In the genomic region with DNA sequence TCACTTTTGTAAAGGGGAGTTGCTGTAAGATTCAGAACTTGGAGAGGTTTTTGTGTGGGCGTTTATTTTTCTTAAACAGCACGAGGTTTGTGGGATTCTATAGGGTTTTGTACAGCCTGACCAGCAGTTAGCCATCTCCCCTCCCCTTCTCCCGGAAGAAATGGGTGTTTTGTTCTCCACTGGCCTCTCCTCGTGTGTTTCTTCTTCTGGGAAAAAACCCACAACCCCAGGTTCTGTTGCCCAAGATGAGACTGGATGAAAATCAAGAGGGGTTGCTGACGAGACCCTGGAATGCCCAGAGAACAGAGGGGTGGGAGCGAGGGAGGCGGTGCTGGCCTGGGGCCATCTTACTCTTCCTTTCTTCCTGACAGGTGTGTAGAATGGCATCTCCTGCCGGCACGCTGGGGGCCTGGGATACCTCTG, we compare ENCODE assay signal across 9 cellular contexts.
DNase-seq lines count a peak whose midpoint lies in the region; ATAC-seq and TF ChIP-seq lines count a peak whose summit lies in the region.
"Had no signal": no experiment of that assay in that cellular context is flagged by ENCODE, and none has a peak within 500 bp of the region (broad histone marks: within the 10 kb centered on the region; RNA-seq: fewer than 3 reads in every experiment).

No MANE protein-coding gene starts in this region.

- H3K4me1 Mint-ChIP-seq in activated T-cell treated with anti-CD3 and anti-CD28 coated beads, Interleukin-2, amount 50 U/mL, for 72 hours (ENCODE audit: low read depth), result peaks cover 81% of the 10 kb centered on the region
- peaks cover 76% of the 10 kb centered on the region for H3K4me1 Mint-ChIP-seq in activated T-cell treated with anti-CD3 and anti-CD28 coated beads, Interleukin-2, amount 50 U/mL, for 4 hours (ENCODE audit: low read depth)
- peaks cover 62% of the 10 kb centered on the region for H3K4me1 Mint-ChIP-seq in activated CD8-positive, alpha-beta T cell treated with anti-CD3 and anti-CD28 coated beads for 36 hours (ENCODE audit: low read depth)

- H3K36me3 Mint-ChIP-seq in activated T-cell treated with anti-CD3 and anti-CD28 coated beads, Interleukin-2, amount 50 U/mL, for 72 hours (ENCODE audit: insufficient read depth in 2 of 2), result peaks cover 2 to 3% of the 10 kb centered on the region in 2 donors
- H3K36me3 Mint-ChIP-seq in activated T-cell treated with anti-CD3 and anti-CD28 coated beads, Interleukin-2, amount 50 U/mL, for 4 hours (ENCODE audit: insufficient read depth), result peaks cover 3% of the 10 kb centered on the region
- peaks cover 10% of the 10 kb centered on the region for H3K36me3 Mint-ChIP-seq in activated CD8-positive, alpha-beta T cell treated with anti-CD3 and anti-CD28 coated beads for 36 hours (ENCODE audit: low read depth)

- no peak for TF ChIP-seq CTCF in activated CD8-positive, alpha-beta T cell treated with anti-CD3 and anti-CD28 coated beads for 36 hours (IDR thresholded peaks at IDR 0.05)

- H3K4me3 Mint-ChIP-seq in activated T-cell treated with anti-CD3 and anti-CD28 coated beads, Interleukin-2, amount 50 U/mL, for 72 hours, result peak overlapping the region; percentile 81 to 83
- no peak overlapping the region for H3K4me3 Mint-ChIP-seq in activated T-cell treated with anti-CD3 and anti-CD28 coated beads, Interleukin-2, amount 50 U/mL, for 4 hours
- peak overlapping the region; percentile 26 for H3K4me3 Mint-ChIP-seq in activated CD8-positive, alpha-beta T cell treated with anti-CD3 and anti-CD28 coated beads for 36 hours

- POLR2A ChIA-PET in activated CD8-positive, alpha-beta T cell treated with anti-CD3 and anti-CD28 coated beads for 36 hours (lab: Charles Lee), result interaction anchor here (0.6 to 3.1 kb wide), 4 partner anchors 8 to 19 kb away, joined by 3 to 24 read pairs (median 7); no protein-coding TSS in a partner anchor

- intact Hi-C loops in activated CD8-positive, alpha-beta T cell treated with anti-CD3 and anti-CD28 coated beads for 36 hours (cut with micrococcal nuclease), result loop anchor here (5.0 kb wide), 1 partner anchor 200 kb away; no protein-coding TSS in a partner anchor

- H3K27ac Mint-ChIP-seq in activated T-cell treated with anti-CD3 and anti-CD28 coated beads, Interleukin-2, amount 50 U/mL, for 72 hours, result peak overlapping the region; percentile 99
- peak overlapping the region; percentile 97 for H3K27ac Mint-ChIP-seq in activated CD8-positive, alpha-beta T cell treated with anti-CD3 and anti-CD28 coated beads for 36 hours

- no peak for DNase-seq in activated T-cell treated with anti-CD3 and anti-CD28 coated beads, Interleukin-2, amount 50 U/mL, for 72 hours
- DNase-seq in activated T-cell treated with anti-CD3 and anti-CD28 coated beads, Interleukin-2, amount 50 U/mL, for 4 hours, result no peak
- no peak for DNase-seq in activated CD8-positive, alpha-beta T cell treated with anti-CD3 and anti-CD28 coated beads for 36 hours
- DNase-seq in iris pigment epithelial cell (ENCODE audit: low read depth), result peak; percentile 80
- DNase-seq in substantia nigra (lab: John Stamatoyannopoulos, UW), result peak in 1 of 49 donors; percentile 38
- DNase-seq in globus pallidus (ENCODE audit: low spot score), result no peak

- CTCF ChIA-PET in activated CD8-positive, alpha-beta T cell treated with anti-CD3 and anti-CD28 coated beads for 36 hours (lab: Charles Lee), result interaction anchor here (0.6 to 3.3 kb wide), 7 partner anchors 12 to 199 kb away, joined by 3 to 39 read pairs (median 7); no protein-coding TSS in a partner anchor

- no peak for ATAC-seq in activated T-cell treated with anti-CD3 and anti-CD28 coated beads, Interleukin-2, amount 50 U/mL, for 72 hours (replicated peaks in 1 of 2)
- ATAC-seq in activated T-cell treated with anti-CD3 and anti-CD28 coated beads, Interleukin-2, amount 50 U/mL, for 4 hours, result no peak
- ATAC-seq in activated CD8-positive, alpha-beta T cell treated with anti-CD3 and anti-CD28 coated beads for 36 hours, result no peak
- ATAC-seq in HG02840 (IDR thresholded peaks at IDR 0.05; ENCODE audit: low FRiP score, unreplicated experiment) (no peak), GM19455 (IDR thresholded peaks at IDR 0.05; ENCODE audit: unreplicated experiment) (no peak)
- ATAC-seq: Panc1 had no signal

- no peaks in the 10 kb centered on the region for H3K27me3 Mint-ChIP-seq in activated T-cell treated with anti-CD3 and anti-CD28 coated beads, Interleukin-2, amount 50 U/mL, for 72 hours (ENCODE audit: low read depth)
- no peaks in the 10 kb centered on the region for H3K27me3 Mint-ChIP-seq in activated T-cell treated with anti-CD3 and anti-CD28 coated beads, Interleukin-2, amount 50 U/mL, for 4 hours (ENCODE audit: low read depth)
- no peaks in the 10 kb centered on the region for H3K27me3 Mint-ChIP-seq in activated CD8-positive, alpha-beta T cell treated with anti-CD3 and anti-CD28 coated beads for 36 hours

- peak overlapping the region; percentile 65 for H3K27ac ChIP-seq in substantia nigra (ENCODE audit: low read depth, low read length, poor library complexity, severe bottlenecking)

- peaks cover 0 to 3% of the 10 kb centered on the region in 2 donors for H3K9me3 Mint-ChIP-seq in activated T-cell treated with anti-CD3 and anti-CD28 coated beads, Interleukin-2, amount 50 U/mL, for 72 hours
- no peaks in the 10 kb centered on the region for H3K9me3 Mint-ChIP-seq in activated T-cell treated with anti-CD3 and anti-CD28 coated beads, Interleukin-2, amount 50 U/mL, for 4 hours
- peaks cover 7% of the 10 kb centered on the region for H3K9me3 Mint-ChIP-seq in activated CD8-positive, alpha-beta T cell treated with anti-CD3 and anti-CD28 coated beads for 36 hours
